19 cellular contexts compared by ENCODE assay signal in the genomic region with DNA sequence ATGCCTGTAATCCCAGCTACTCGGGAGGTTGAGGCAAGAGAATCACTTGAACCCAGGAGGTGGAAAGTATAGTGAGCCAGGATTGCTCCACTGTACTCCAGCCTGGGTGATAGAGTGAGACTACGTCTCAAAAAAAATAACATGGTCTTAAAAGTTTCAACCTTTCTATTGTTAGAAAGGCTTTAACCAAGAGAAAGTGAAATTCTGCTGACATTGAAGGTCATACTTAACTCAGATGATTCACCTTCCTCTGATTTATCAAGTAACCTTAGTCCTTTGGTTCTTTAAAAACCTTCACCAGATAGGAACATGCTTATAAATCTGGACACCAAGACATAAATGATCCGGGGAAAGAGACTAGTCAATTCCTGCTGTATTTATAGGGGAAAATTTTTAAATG.
"Had no signal": no experiment of that assay in that cellular context is flagged by ENCODE, and none has a peak within 500 bp of the region (broad histone marks: within the 10 kb centered on the region; RNA-seq: fewer than 3 reads in every experiment).

No MANE protein-coding gene starts in this region.

- H3K4me3 ChIP-seq: colonic mucosa, dorsolateral prefrontal cortex, esophagus muscularis mucosa, gastrocnemius medialis, heart right ventricle, left lung, lower lobe of right lung had no signal

- H3K27me3 ChIP-seq: colonic mucosa, dorsolateral prefrontal cortex, esophagus muscularis mucosa, gastrocnemius medialis, heart right ventricle, left lung had no signal

- H3K36me3 ChIP-seq: colonic mucosa, esophagus muscularis mucosa, gastrocnemius medialis, heart right ventricle, left lung, lower lobe of right lung had no signal

- DNase-seq: colonic mucosa; cortex of kidney; dorsolateral prefrontal cortex; effector CD4-positive, alpha-beta T cell; effector memory CD4-positive, alpha-beta T cell; foreskin melanocyte; gastrocnemius medialis; glutamatergic neuron; head of caudate nucleus; heart right ventricle; hippocampal formation; left cardiac atrium; left lung; left ventricle myocardium superior; lower lobe of right lung; mesenchymal stem cell; midbrain; naive thymus-derived CD4-positive, alpha-beta T cell had no signal

- H3K27ac ChIP-seq: colonic mucosa, dorsolateral prefrontal cortex, esophagus muscularis mucosa, gastrocnemius medialis, heart right ventricle, left lung, lower lobe of right lung had no signal

- H3K9me3 ChIP-seq: colonic mucosa, esophagus muscularis mucosa, gastrocnemius medialis, left lung had no signal

- ATAC-seq: gastrocnemius medialis; heart right ventricle; left cardiac atrium; left lung; left ventricle myocardium superior; lower lobe of right lung; naive thymus-derived CD4-positive, alpha-beta T cell had no signal

- H3K4me1 ChIP-seq: colonic mucosa, left lung, lower lobe of right lung had no signal
